Comparison of ENCODE assay signal across 15 cellular contexts in the genomic region with DNA sequence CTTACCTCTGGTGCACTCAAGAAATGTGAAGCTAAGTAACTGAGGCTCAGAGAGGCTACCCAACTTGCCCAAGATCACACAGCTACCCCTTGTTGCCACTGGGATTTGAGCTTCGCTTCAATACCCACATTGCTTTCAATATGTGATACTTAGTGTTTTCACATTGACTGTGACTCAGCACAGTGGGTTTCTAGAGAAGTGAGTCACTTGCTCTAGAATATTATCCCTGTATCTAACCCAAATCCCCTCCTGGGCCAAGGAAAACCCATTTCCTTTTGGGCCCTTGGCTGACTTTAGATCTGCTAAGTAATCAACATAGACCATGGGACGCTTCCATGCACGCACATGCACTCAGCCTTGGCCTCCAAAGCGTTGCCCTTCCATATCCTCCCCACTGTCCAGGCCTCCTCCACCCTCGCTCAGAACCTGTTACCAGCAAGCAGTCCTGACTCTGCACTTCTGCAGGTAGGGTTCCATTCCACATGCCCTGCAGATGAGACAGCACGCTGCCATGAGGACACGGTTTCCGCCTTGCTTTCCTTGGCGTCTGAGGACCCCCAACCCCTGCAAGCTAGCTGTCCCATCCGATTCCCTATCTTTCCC.
A peak's percentile ranks its signal among the peaks of the same experiment; 100 is the strongest.
DNase-seq lines count a peak whose midpoint lies in the region; ATAC-seq and TF ChIP-seq lines count a peak whose summit lies in the region.
"Had no signal": no experiment of that assay in that cellular context is flagged by ENCODE, and none has a peak within 500 bp of the region (broad histone marks: within the 10 kb centered on the region; RNA-seq: fewer than 3 reads in every experiment).

No MANE protein-coding gene starts in this region.

- H3K79me2 ChIP-seq in PC-3 (ENCODE audit: low read length), result no peaks in the 10 kb centered on the region

- H3F3A ChIP-seq in PC-3 (ENCODE audit: low read length, unreplicated experiment), result no peaks in the 10 kb centered on the region

- H3K9ac ChIP-seq in PC-3 (ENCODE audit: low read length), result no peak overlapping the region

- H3K9me3 Mint-ChIP-seq in activated CD4-positive, alpha-beta memory T cell treated with anti-CD3 and anti-CD28 coated beads, Interleukin-2, amount 10 ng/mL, durations not matched to agents 7 days and 5 days, result no peaks in the 10 kb centered on the region
- no peaks in the 10 kb centered on the region for H3K9me3 Mint-ChIP-seq in activated CD4-positive, alpha-beta memory T cell treated with anti-CD3 and anti-CD28 coated beads for 36 hours
- H3K9me3 Mint-ChIP-seq: natural killer cell treated with Interleukin-12 subunit alpha and Interleukin-12 subunit beta and Interleukin-15 and Interleukin-18, amount 100 ng/mL, for 72 hours had no signal

- no peak overlapping the region for H2AFZ ChIP-seq in PC-3 (ENCODE audit: low read length)

- H4K20me1 ChIP-seq in PC-3 (ENCODE audit: low read length), result no peaks in the 10 kb centered on the region

- no peak overlapping the region for H3K27ac ChIP-seq in PC-3 (ENCODE audit: low read length)
- H3K27ac ChIP-seq: HL-60, thyroid gland had no signal

- peaks cover 4% of the 10 kb centered on the region for H3K4me1 Mint-ChIP-seq in activated CD4-positive, alpha-beta memory T cell treated with anti-CD3 and anti-CD28 coated beads, Interleukin-2, amount 10 ng/mL, durations not matched to agents 7 days and 5 days
- H3K4me1 Mint-ChIP-seq in activated CD4-positive, alpha-beta memory T cell treated with anti-CD3 and anti-CD28 coated beads for 36 hours (ENCODE audit: low read depth), result peaks cover 11% of the 10 kb centered on the region

- no peak overlapping the region for H3K27ac Mint-ChIP-seq in activated CD4-positive, alpha-beta memory T cell treated with anti-CD3 and anti-CD28 coated beads, Interleukin-2, amount 10 ng/mL, durations not matched to agents 7 days and 5 days
- no peak overlapping the region for H3K27ac Mint-ChIP-seq in activated CD4-positive, alpha-beta memory T cell treated with anti-CD3 and anti-CD28 coated beads for 36 hours
- H3K27ac Mint-ChIP-seq: natural killer cell treated with Interleukin-12 subunit alpha and Interleukin-12 subunit beta and Interleukin-15 and Interleukin-18, amount 100 ng/mL, for 72 hours had no signal

- H3K27me3 Mint-ChIP-seq in activated CD4-positive, alpha-beta memory T cell treated with anti-CD3 and anti-CD28 coated beads, Interleukin-2, amount 10 ng/mL, durations not matched to agents 7 days and 5 days, result peaks cover 5% of the 10 kb centered on the region
- peaks cover 10% of the 10 kb centered on the region for H3K27me3 Mint-ChIP-seq in activated CD4-positive, alpha-beta memory T cell treated with anti-CD3 and anti-CD28 coated beads for 36 hours

- TF ChIP-seq CTCF in PC-3 (conservative IDR thresholded peaks at IDR 0.05; ENCODE audit: low read depth, low read length), result no peak
- TF ChIP-seq CTCF in epithelial cell of esophagus (IDR thresholded peaks at IDR 0.05; ENCODE audit: insufficient read depth, low read depth, low read length, missing control alignments), result no peak

- H3K9me2 ChIP-seq in PC-3 (replicated peaks; ENCODE audit: low read length), result no peaks in the 10 kb centered on the region

- peak; percentile 14 for DNase-seq in activated CD4-positive, alpha-beta memory T cell treated with anti-CD3 and anti-CD28 coated beads, Interleukin-2, amount 10 ng/mL, durations not matched to agents 7 days and 5 days
- DNase-seq in activated CD4-positive, alpha-beta memory T cell treated with anti-CD3 and anti-CD28 coated beads for 36 hours, result no peak
- DNase-seq in PC-3 (peak; percentile 47), epithelial cell of esophagus (ENCODE audit: low read depth) (peak; percentile 48), smooth muscle cell of the brain vasculature (ENCODE audit: low read depth, low spot score) (peak; percentile 23), DMS153 treated with DMSO at 0.1 percent for 48 hours (lab: John Stamatoyannopoulos, UW; ENCODE audit: unreplicated experiment) (no peak), HPDE6-E6E7 (ENCODE audit: extremely low spot score) (no peak)
- DNase-seq: activated naive CD4-positive, alpha-beta T cell treated with anti-CD3 and anti-CD28 coated beads, Interleukin-2, amount 50 U/mL, for 16 hours; heart right ventricle; left ventricle myocardium inferior; OCI-M1; thyroid gland had no signal

- BruUV-seq in PC-3 (replicated peaks; lab: Mats Ljungman, UMichigan), result no TSS peak

- no peaks in the 10 kb centered on the region for H3K36me3 ChIP-seq in PC-3 (ENCODE audit: low read depth, low read length)
- H3K36me3 ChIP-seq: heart right ventricle, left ventricle myocardium inferior, thyroid gland had no signal

- CTCF ChIA-PET in activated CD4-positive, alpha-beta memory T cell treated with anti-CD3 and anti-CD28 coated beads, Interleukin-2, amount 10 ng/mL, durations not matched to agents 7 days and 5 days (lab: Charles Lee), result no interaction called here
- CTCF ChIA-PET in activated CD4-positive, alpha-beta memory T cell treated with anti-CD3 and anti-CD28 coated beads for 36 hours (lab: Charles Lee), result interaction anchor here (0.9 kb wide), 1 partner anchor 208 kb away, joined by 3 read pairs; no protein-coding TSS in a partner anchor
- CTCF ChIA-PET in PC-3 (lab: Charles Lee), result no interaction called here

- intact Hi-C loops in activated CD4-positive, alpha-beta memory T cell treated with anti-CD3 and anti-CD28 coated beads for 36 hours (cut with micrococcal nuclease), result no loop called here
- intact Hi-C loops in PC-3 (cut with micrococcal nuclease), result no loop called here

- ATAC-seq in PC-3, result no peak
- no peak for ATAC-seq in HG03432 (IDR thresholded peaks at IDR 0.05; ENCODE audit: unreplicated experiment)

- H3K36me3 Mint-ChIP-seq in activated CD4-positive, alpha-beta memory T cell treated with anti-CD3 and anti-CD28 coated beads, Interleukin-2, amount 10 ng/mL, durations not matched to agents 7 days and 5 days (ENCODE audit: low read depth), result no peaks in the 10 kb centered on the region
- H3K36me3 Mint-ChIP-seq in activated CD4-positive, alpha-beta memory T cell treated with anti-CD3 and anti-CD28 coated beads for 36 hours, result no peaks in the 10 kb centered on the region
- H3K36me3 Mint-ChIP-seq: natural killer cell treated with Interleukin-12 subunit alpha and Interleukin-12 subunit beta and Interleukin-15 and Interleukin-18, amount 100 ng/mL, for 72 hours had no signal

- no peaks in the 10 kb centered on the region for H3K27me3 ChIP-seq in PC-3 (ENCODE audit: low read length)
- H3K27me3 ChIP-seq: heart right ventricle, thyroid gland had no signal

- POLR2A ChIA-PET in activated CD4-positive, alpha-beta memory T cell treated with anti-CD3 and anti-CD28 coated beads, Interleukin-2, amount 10 ng/mL, durations not matched to agents 7 days and 5 days (lab: Charles Lee), result no interaction called here
- POLR2A ChIA-PET in activated CD4-positive, alpha-beta memory T cell treated with anti-CD3 and anti-CD28 coated beads for 36 hours (lab: Charles Lee), result no interaction called here
- POLR2A ChIA-PET in PC-3 (lab: Charles Lee; ENCODE audit: unreplicated experiment), result no interaction called here

- H3K4me1 ChIP-seq in PC-3 (ENCODE audit: insufficient read depth, low read length), result peaks cover 10% of the 10 kb centered on the region; the same call in 1 of the 2 replicates
- H3K4me1 ChIP-seq: thyroid gland had no signal

- H3K9me3 ChIP-seq in PC-3 (ENCODE audit: low read length), result no peaks in the 10 kb centered on the region
- H3K9me3 ChIP-seq: heart right ventricle, left ventricle myocardium inferior, thyroid gland had no signal

- H3K4me3 ChIP-seq in PC-3 (ENCODE audit: low read length), result no peak overlapping the region
- no peak overlapping the region for H3K4me3 ChIP-seq in epithelial cell of esophagus (ENCODE audit: low read length)
- H3K4me3 ChIP-seq: heart right ventricle, left ventricle myocardium inferior, thyroid gland had no signal

- no peak overlapping the region for H3K4me2 ChIP-seq in PC-3 (ENCODE audit: low read length)

- H3K4me3 Mint-ChIP-seq in activated CD4-positive, alpha-beta memory T cell treated with anti-CD3 and anti-CD28 coated beads, Interleukin-2, amount 10 ng/mL, durations not matched to agents 7 days and 5 days, result no peak overlapping the region
- no peak overlapping the region for H3K4me3 Mint-ChIP-seq in activated CD4-positive, alpha-beta memory T cell treated with anti-CD3 and anti-CD28 coated beads for 36 hours
- H3K4me3 Mint-ChIP-seq: natural killer cell treated with Interleukin-12 subunit alpha and Interleukin-12 subunit beta and Interleukin-15 and Interleukin-18, amount 100 ng/mL, for 72 hours had no signal

Comparison
In these comparisons a context has a peak if more than half of its experiments do, and no peak if none do; other contexts are left out.
1. DNase-seq: peak in activated CD4-positive, alpha-beta memory T cell treated with anti-CD3 and anti-CD28 coated beads, Interleukin-2, amount 10 ng/mL, durations not matched to agents 7 days and 5 days (single experiment), PC-3 (single experiment), epithelial cell of esophagus (single experiment) and smooth muscle cell of the brain vasculature (single experiment); none in activated CD4-positive, alpha-beta memory T cell treated with anti-CD3 and anti-CD28 coated beads for 36 hours (single experiment), DMS153 treated with DMSO at 0.1 percent for 48 hours (single experiment) and HPDE6-E6E7 (single experiment).